In the genomic region with DNA sequence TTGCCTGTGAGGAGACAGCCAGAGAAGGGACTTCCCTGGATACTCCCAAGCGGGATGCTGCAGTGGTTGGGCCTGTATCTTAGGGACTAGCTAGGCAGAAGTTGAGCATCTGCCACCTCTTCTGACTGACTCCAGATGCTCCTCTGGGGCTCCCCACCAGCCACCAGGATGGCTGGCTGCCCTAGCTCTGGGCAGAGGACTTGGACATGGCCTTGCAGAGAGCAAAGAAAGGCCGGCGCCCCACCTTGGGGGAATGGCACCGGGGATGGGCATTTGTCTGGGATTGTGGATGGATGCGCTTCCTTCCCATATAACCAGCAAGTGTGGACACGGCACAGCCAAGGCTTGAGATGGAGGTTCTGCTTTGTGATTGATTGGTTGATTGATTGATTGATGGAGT, we compare ENCODE assay signal across 14 cellular contexts.
A peak's percentile ranks its signal among the peaks of the same experiment; 100 is the strongest.
DNase-seq lines count a peak whose midpoint lies in the region; ATAC-seq and TF ChIP-seq lines count a peak whose summit lies in the region.
"Had no signal": no experiment of that assay in that cellular context is flagged by ENCODE, and none has a peak within 500 bp of the region (broad histone marks: within the 10 kb centered on the region; RNA-seq: fewer than 3 reads in every experiment).

No MANE protein-coding gene starts in this region.

- no peak for TF ChIP-seq POLR2A in prostate gland (IDR thresholded peaks at IDR 0.05)

- H3K4me3 Mint-ChIP-seq in glutamatergic neuron (ENCODE audit: unreplicated experiment), result no peak overlapping the region
- H3K4me3 Mint-ChIP-seq: B cell; CD4-positive, alpha-beta memory T cell had no signal

- H3K27me3 ChIP-seq in Karpas-422 (ENCODE audit: low read length) (no peaks in the 10 kb centered on the region), prostate gland (replicated peaks; ENCODE audit: insufficient read depth) (no peaks in the 10 kb centered on the region), psoas muscle (ENCODE audit: insufficient read depth in 3 of 3, low read length in 2 of 3) (no peaks in the 10 kb centered on the region)

- in situ Hi-C loops in KBM-7 (cut with MboI; ENCODE audit: low pct_unique_long_range_greater_than_20kb, low sequenced_read_pairs), result no loop called here

- no peak overlapping the region for H2AFZ ChIP-seq in Karpas-422 (ENCODE audit: low read length)

- WGBS in prostate gland, result 98% methylated on average over 6 of the region's 6 CpGs
- 91 to 98% (median 92%) methylated on average over 6 of the region's 6 CpGs for WGBS in psoas muscle, 3 donors

- no peak overlapping the region for H3K4me2 ChIP-seq in Karpas-422 (ENCODE audit: low read depth, low read length, poor library complexity, severe bottlenecking)

- H3K4me3 ChIP-seq in Karpas-422 (ENCODE audit: low read length) (no peak overlapping the region), prostate gland (no peak overlapping the region), psoas muscle (no peak overlapping the region)

- H3K27me3 Mint-ChIP-seq in glutamatergic neuron (ENCODE audit: unreplicated experiment), result peaks cover 4% of the 10 kb centered on the region
- H3K27me3 Mint-ChIP-seq: B cell; CD4-positive, alpha-beta memory T cell had no signal

- H3K36me3 Mint-ChIP-seq in glutamatergic neuron (ENCODE audit: unreplicated experiment), result no peaks in the 10 kb centered on the region

- H3K4me1 ChIP-seq in Karpas-422 (ENCODE audit: low read length) (peaks cover 15% of the 10 kb centered on the region), prostate gland (replicated peaks) (peaks cover 10% of the 10 kb centered on the region), psoas muscle (no peaks in the 10 kb centered on the region)

- no peak for DNase-seq in Karpas-422
- no peak for DNase-seq in glutamatergic neuron
- DNase-seq in prostate gland (ENCODE audit: low spot score), result no peak
- DNase-seq in KBM-7, result no peak
- DNase-seq in psoas muscle, result no peak
- no peak for DNase-seq in HK-2 (ENCODE audit: unreplicated experiment)
- DNase-seq: C1 segment of cervical spinal cord; CD4-positive, alpha-beta memory T cell; DMS79; IMR-90 had no signal

- no peak for TF ChIP-seq CTCF in C4-2B (conservative IDR thresholded peaks at IDR 0.05)
- TF ChIP-seq CTCF in glutamatergic neuron (IDR thresholded peaks at IDR 0.05; ENCODE audit: partially characterized antibody, unreplicated experiment), result no peak
- TF ChIP-seq CTCF in prostate gland (IDR thresholded peaks at IDR 0.05), result no peak
- TF ChIP-seq CTCF in psoas muscle (IDR thresholded peaks at IDR 0.05), result no peak

- peaks cover 13% of the 10 kb centered on the region for H3K4me1 Mint-ChIP-seq in glutamatergic neuron (ENCODE audit: low read depth, unreplicated experiment)
- H3K4me1 Mint-ChIP-seq: B cell; CD4-positive, alpha-beta memory T cell had no signal

- no peaks in the 10 kb centered on the region for H3K9me3 ChIP-seq in Karpas-422 (ENCODE audit: low read length)
- no peaks in the 10 kb centered on the region for H3K9me3 ChIP-seq in prostate gland
- H3K9me3 ChIP-seq in psoas muscle, result no peaks in the 10 kb centered on the region

- H4K20me1 ChIP-seq in Karpas-422 (ENCODE audit: insufficient read depth, low read depth, low read length), result no peaks in the 10 kb centered on the region

- peak overlapping the region; percentile 96 for H3K27ac ChIP-seq in C4-2B
- 0 out of 2 replicates have a peak overlapping the region, but pooled peaks have one; percentile 23 for H3K27ac ChIP-seq in Karpas-422 (ENCODE audit: low read length)
- H3K27ac ChIP-seq in prostate gland, result peak overlapping the region; percentile 76 to 82
- H3K27ac ChIP-seq in psoas muscle, result no peak overlapping the region

- peak overlapping the region; percentile 28 for H3K27ac Mint-ChIP-seq in glutamatergic neuron (ENCODE audit: unreplicated experiment)
- H3K27ac Mint-ChIP-seq: B cell had no signal

- no peaks in the 10 kb centered on the region for H3K79me2 ChIP-seq in Karpas-422 (ENCODE audit: low read length)

- H3K9me2 ChIP-seq in Karpas-422 (replicated peaks; ENCODE audit: insufficient read depth, low read length), result no peaks in the 10 kb centered on the region

- no peak overlapping the region for H3K9ac ChIP-seq in Karpas-422 (ENCODE audit: low read length)

- H3K9me3 Mint-ChIP-seq in glutamatergic neuron (ENCODE audit: unreplicated experiment), result peaks cover 3% of the 10 kb centered on the region

- no peaks in the 10 kb centered on the region for H3K36me3 ChIP-seq in Karpas-422 (ENCODE audit: insufficient read depth, low read length)
- H3K36me3 ChIP-seq in prostate gland, result no peaks in the 10 kb centered on the region
- no peaks in the 10 kb centered on the region for H3K36me3 ChIP-seq in psoas muscle (ENCODE audit: insufficient read depth in 1 of 2, low read depth in 1 of 2)

- intact Hi-C loops in prostate gland (cut with DNase I), result no loop called here
- intact Hi-C loops in psoas muscle (cut with DNase I), result no loop called here

- no peak for ATAC-seq in GM19035 (IDR thresholded peaks at IDR 0.05; ENCODE audit: unreplicated experiment)
- ATAC-seq in psoas muscle, result no peak
- ATAC-seq: HCT116 had no signal
